In genomic region chr2:61262699-61263098, GRCh38 we compare ENCODE assay signal across 17 cellular contexts.
"Had no signal": no experiment of that assay in that cellular context is flagged by ENCODE, and none has a peak within 500 bp of the region (broad histone marks: within the 10 kb centered on the region; RNA-seq: fewer than 3 reads in every experiment).

No MANE protein-coding gene starts in this region.

- H2AFZ ChIP-seq: hepatocyte had no signal

- H3K79me2 ChIP-seq: hepatocyte had no signal

- H3K4me3 ChIP-seq: hepatocyte, mucosa of descending colon, pancreas, tibial artery had no signal

- H3K4me1 ChIP-seq: pancreas, tibial artery had no signal

- H3K27me3 ChIP-seq: hepatocyte, pancreas, tibial artery had no signal

- ATAC-seq: left lobe of liver; mucosa of descending colon; naive thymus-derived CD4-positive, alpha-beta T cell; pancreas; T-cell had no signal

- FAIRE-seq: colon, keratinocyte, pancreas had no signal

- H3K27ac ChIP-seq: hepatocyte, pancreas, tibial artery had no signal

- DNase-seq: activated CD4-positive, CD25-positive, alpha-beta regulatory T cell treated with anti-CD3 and anti-CD28 coated beads, Interleukin-2, amount 50 U/mL, for 72 hours; activated gamma-delta T cell; activated naive CD8-positive, alpha-beta T cell treated with anti-CD3 and anti-CD28 coated beads for 36 hours; activated T-cell treated with anti-CD3 and anti-CD28 coated beads, Interleukin-2, amount 50 U/mL, for 48 hours; anterior cingulate cortex; mucosa of descending colon; naive thymus-derived CD4-positive, alpha-beta T cell; pancreas; stimulated activated CD4-positive, alpha-beta T cell treated with anti-CD3 and anti-CD28 coated beads, Interleukin-12 subunit alpha, Interleukin-12 subunit beta, amount 100 ng/mL, for 4 hours; stimulated activated CD4-positive, alpha-beta T cell treated with anti-CD3 and anti-CD28 coated beads, Interleukin-2, amount 100 ng/mL, for 24 hours; T-cell; T-helper 9 cell; tibial artery had no signal

- H3K9me3 ChIP-seq: mucosa of descending colon, pancreas, tibial artery had no signal

- H3K4me2 ChIP-seq: hepatocyte had no signal
